Comparison of ENCODE assay signal across 8 cellular contexts in the genomic region with DNA sequence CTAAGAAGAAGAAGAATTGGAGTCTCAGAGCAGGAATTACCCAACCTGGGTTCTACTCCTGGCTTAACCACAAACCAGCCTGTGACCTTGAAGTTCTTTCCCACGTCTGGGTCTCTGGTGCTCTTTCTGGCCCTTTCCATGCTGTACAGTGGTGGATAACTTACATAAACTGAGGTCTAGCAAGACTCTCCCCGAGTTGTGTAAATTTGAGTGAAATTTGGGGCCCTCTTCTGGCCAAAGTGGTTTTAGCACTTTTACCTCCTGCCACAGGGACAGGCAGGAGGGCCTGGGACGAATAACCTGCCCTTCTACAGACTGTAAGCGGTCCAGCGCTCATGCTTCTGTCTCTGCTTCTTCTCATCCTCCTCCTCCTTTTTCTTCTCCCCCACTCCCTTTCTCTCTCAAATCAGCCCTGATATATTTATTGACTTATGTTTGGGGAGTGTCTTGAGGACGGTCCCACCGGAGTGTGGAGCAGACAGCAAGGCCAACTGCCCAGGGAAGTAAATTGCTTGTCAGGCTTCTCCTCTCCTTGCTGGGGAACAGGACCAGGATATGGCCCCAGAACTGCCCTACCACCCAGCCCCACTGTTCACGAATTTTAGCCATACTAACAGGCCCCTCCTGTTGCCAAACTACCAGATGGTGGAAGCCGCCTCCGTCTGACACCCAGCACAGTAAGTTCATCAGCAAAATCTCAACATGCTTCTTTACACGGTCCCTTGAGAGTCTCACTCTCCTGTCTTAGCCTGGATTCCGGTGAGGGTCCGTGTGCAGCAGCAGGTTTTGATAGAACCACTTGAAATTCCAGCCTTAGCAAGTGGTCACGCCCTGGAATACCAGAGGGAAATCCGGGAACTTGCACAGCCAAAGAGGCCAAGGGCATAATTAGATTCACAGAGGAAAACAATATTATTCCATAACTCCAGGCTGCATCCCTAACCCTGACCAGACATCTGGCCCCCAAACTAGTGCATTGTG. TPM values are rescaled to one million over a fixed set of nuclear protein-coding genes. Genes with fewer than 3 reads are reported as not detected.
A peak's percentile ranks its signal among the peaks of the same experiment; 100 is the strongest.
DNase-seq lines count a peak whose midpoint lies in the region; ATAC-seq, FAIRE-seq and TF ChIP-seq lines count a peak whose summit lies in the region.

No MANE protein-coding gene starts in this region.

- in situ Hi-C loops in T47D (cut with HindIII; ENCODE audit: low pct_unique_long_range_greater_than_20kb, low sequenced_read_pairs) = no loop called here

- no peak overlapping the region for H3K4me2 ChIP-seq in MM.1S (ENCODE audit: low read depth, low read length)

- H3K27me3 ChIP-seq in CD4-positive, alpha-beta T cell (ENCODE audit: control insufficient read depth, insufficient read depth, low read length) = peaks cover 16% of the 10 kb centered on the region
- H3K27me3 ChIP-seq in MM.1S (replicated peaks; ENCODE audit: insufficient read depth, low read length) = peaks cover 6% of the 10 kb centered on the region

- peak; percentile 24 to 51 (median 40) for DNase-seq in CD4-positive, alpha-beta T cell
- DNase-seq in MM.1S (peak; percentile 71), T47D (ENCODE audit: low read depth in 1 of 2, low spot score in 1 of 2) (peak; percentile 55 to 73), iPS-NIHi7 (ENCODE audit: extremely low spot score) (peak; percentile 73)
- peak; percentile 46 for DNase-seq in stimulated activated CD4-positive, alpha-beta T cell treated with anti-CD3 and anti-CD28 coated beads, Interleukin-12 subunit alpha, Interleukin-12 subunit beta, amount 100 ng/mL, for 4 hours

- no peak overlapping the region for H3K4me3 ChIP-seq in MM.1S (ENCODE audit: low read length)

- peak; percentile 75 for TF ChIP-seq CTCF in CD4-positive, alpha-beta T cell (IDR thresholded peaks at IDR 0.05)
- peak; percentile 71 for TF ChIP-seq CTCF in MM.1S (IDR thresholded peaks at IDR 0.05; ENCODE audit: low read length)

- peaks cover 14% of the 10 kb centered on the region for H3K4me1 ChIP-seq in MM.1S (ENCODE audit: low read length)

- H2AFZ ChIP-seq in MM.1S (ENCODE audit: low read length) = no peak overlapping the region

- H3K27ac Mint-ChIP-seq in CD4-positive, alpha-beta T cell = no peak overlapping the region

- H3K9me3 ChIP-seq in CD4-positive, alpha-beta T cell (ENCODE audit: control insufficient read depth, low read length) = peaks cover under 1% of the 10 kb centered on the region
- no peaks in the 10 kb centered on the region for H3K9me3 ChIP-seq in MM.1S (replicated peaks; ENCODE audit: insufficient read depth, low read length)

- intact Hi-C loops in CD4-positive, alpha-beta T cell (cut with DNase I, micrococcal nuclease) = loop anchor here (1.0 kb wide), 1 partner anchor 146 kb away; no protein-coding TSS in a partner anchor

- no peak overlapping the region for H3K9ac ChIP-seq in MM.1S (ENCODE audit: low read length)

- no peaks in the 10 kb centered on the region for H4K20me1 ChIP-seq in MM.1S (ENCODE audit: insufficient read depth, low read length)

- POLR2A ChIA-PET in CD4-positive, alpha-beta T cell (lab: Charles Lee) = no interaction called here

- peak; percentile 69 for ATAC-seq in CD4-positive, alpha-beta T cell (ENCODE audit: poor library complexity)
- ATAC-seq in GM19395 (IDR thresholded peaks at IDR 0.05; ENCODE audit: unreplicated experiment) (peak; percentile 70), GM21619 (IDR thresholded peaks at IDR 0.05; ENCODE audit: unreplicated experiment) (no peak)

- H3F3A ChIP-seq in MM.1S (ENCODE audit: insufficient read depth, low read length) = no peaks in the 10 kb centered on the region

- H3K4me1 Mint-ChIP-seq in CD4-positive, alpha-beta T cell (ENCODE audit: low read depth) = peaks cover 10% of the 10 kb centered on the region

- FAIRE-seq in TTC549 (lab: Jason Lieb, UNC) = peak; percentile 58

- peaks cover 9% of the 10 kb centered on the region for H3K36me3 Mint-ChIP-seq in CD4-positive, alpha-beta T cell (ENCODE audit: low read depth)

- no peaks in the 10 kb centered on the region for H3K36me3 ChIP-seq in MM.1S (replicated peaks; ENCODE audit: insufficient read depth, low read length)

- no peak overlapping the region for H3K27ac ChIP-seq in CD4-positive, alpha-beta T cell (ENCODE audit: low read depth, low read length)
- H3K27ac ChIP-seq in MM.1S (ENCODE audit: low read length) = no peak overlapping the region

- H3K9me2 ChIP-seq in MM.1S (replicated peaks; ENCODE audit: insufficient read depth, low read length) = no peaks in the 10 kb centered on the region

- CTCF ChIA-PET in CD4-positive, alpha-beta T cell (lab: Charles Lee) = interaction anchor here (1.6 kb wide), 1 partner anchor 147 kb away, joined by 6 read pairs; no protein-coding TSS in a partner anchor

- no peaks in the 10 kb centered on the region for H3K9me3 Mint-ChIP-seq in CD4-positive, alpha-beta T cell

- H3K27me3 Mint-ChIP-seq in CD4-positive, alpha-beta T cell = peaks cover 31% of the 10 kb centered on the region

- no peaks in the 10 kb centered on the region for H3K79me2 ChIP-seq in MM.1S (ENCODE audit: low read length)

- no peak overlapping the region for H3K4me3 Mint-ChIP-seq in CD4-positive, alpha-beta T cell

RNA-seq across cellular contexts. Expression of gene SH3PXD2A, which starts 4.1 kb away (rescaled TPM):
- 1 to 10 TPM; 6.9 to 7.0 TPM for total RNA-seq in CD4-positive, alpha-beta T cell

RNA-seq across cellular contexts. Expression of gene STN1, which starts 58.5 kb away (rescaled TPM):
- total RNA-seq in CD4-positive, alpha-beta T cell = 10 to 100 TPM; 13.0 to 13.4 TPM
